ENCODE assay signal across 8 cellular contexts in genomic region chr6:28981833-28982475, GRCh38. TPM values are rescaled to one million over a fixed set of nuclear protein-coding genes. Genes with fewer than 3 reads are reported as not detected.
DNase-seq lines count a peak whose midpoint lies in the region; ATAC-seq lines count a peak whose summit lies in the region.

No MANE protein-coding gene starts in this region.

- H3K36me3 Mint-ChIP-seq in activated CD4-positive, alpha-beta T cell treated with anti-CD3 and anti-CD28 coated beads, Interleukin-2, amount 10 ng/mL, durations not matched to agents 24 days and 14 days (ENCODE audit: low read depth) = peaks cover 7% of the 10 kb centered on the region

- intact Hi-C loops in activated CD4-positive, alpha-beta T cell treated with anti-CD3 and anti-CD28 coated beads, Interleukin-2, amount 10 ng/mL, durations not matched to agents 24 days and 14 days (cut with micrococcal nuclease) = loop anchor here (1.0 to 5.0 kb wide), 10 partner anchors 23 to 1503 kb away; partner anchors contain the start of gene ZNF311

- ATAC-seq in GM18498 (IDR thresholded peaks at IDR 0.05; ENCODE audit: unreplicated experiment) (peak; percentile 40), HG03159 (IDR thresholded peaks at IDR 0.05; ENCODE audit: unreplicated experiment) (peak; percentile 57), GM19455 (IDR thresholded peaks at IDR 0.05; ENCODE audit: unreplicated experiment) (no peak)

- H3K4me3 Mint-ChIP-seq in activated CD4-positive, alpha-beta T cell treated with anti-CD3 and anti-CD28 coated beads, Interleukin-2, amount 10 ng/mL, durations not matched to agents 24 days and 14 days = peak overlapping the region; percentile 92

- peaks cover 12% of the 10 kb centered on the region for H3K9me3 Mint-ChIP-seq in activated CD4-positive, alpha-beta T cell treated with anti-CD3 and anti-CD28 coated beads, Interleukin-2, amount 10 ng/mL, durations not matched to agents 24 days and 14 days

- H3K27me3 Mint-ChIP-seq in activated CD4-positive, alpha-beta T cell treated with anti-CD3 and anti-CD28 coated beads, Interleukin-2, amount 10 ng/mL, durations not matched to agents 24 days and 14 days = peaks cover 38% of the 10 kb centered on the region

- peak; percentile 4 for DNase-seq in NCI-H510A (lab: John Stamatoyannopoulos, UW)
- DNase-seq in activated CD4-positive, alpha-beta T cell treated with anti-CD3 and anti-CD28 coated beads, Interleukin-2, amount 10 ng/mL, durations not matched to agents 24 days and 14 days = peak; percentile 91
- DNase-seq in dedifferentiated amniotic fluid mesenchymal stem cell (ENCODE audit: extremely low spot score) = peak; percentile 79
- DNase-seq in left kidney (ENCODE audit: low read depth, low spot score) = peak; percentile 92
- DNase-seq in stimulated activated CD4-positive, alpha-beta T cell treated with anti-CD3 and anti-CD28 coated beads, Interleukin-1b, Interleukin-23, amount 100 ng/mL, for 4 hours (ENCODE audit: low read depth in 2 of 2) = peak; percentile 67 to 77

- peaks cover 56% of the 10 kb centered on the region for H3K4me1 Mint-ChIP-seq in activated CD4-positive, alpha-beta T cell treated with anti-CD3 and anti-CD28 coated beads, Interleukin-2, amount 10 ng/mL, durations not matched to agents 24 days and 14 days

- peak overlapping the region; percentile 95 for H3K27ac Mint-ChIP-seq in activated CD4-positive, alpha-beta T cell treated with anti-CD3 and anti-CD28 coated beads, Interleukin-2, amount 10 ng/mL, durations not matched to agents 24 days and 14 days

RNA-seq across cellular contexts. Expression of gene ZNF311, which starts 23.2 kb away (rescaled TPM):
- 0.86 and 0.97 TPM in 2 replicates for total RNA-seq in activated CD4-positive, alpha-beta T cell treated with anti-CD3 and anti-CD28 coated beads, Interleukin-2, amount 10 ng/mL, durations not matched to agents 24 days and 14 days

RNA-seq across cellular contexts. Expression of gene TRIM27, which starts 58.2 kb away (rescaled TPM):
- total RNA-seq in activated CD4-positive, alpha-beta T cell treated with anti-CD3 and anti-CD28 coated beads, Interleukin-2, amount 10 ng/mL, durations not matched to agents 24 days and 14 days = 64.8 and 67.3 TPM in 2 replicates

Comparison
In these comparisons a context has a peak if more than half of its experiments do, and no peak if none do; other contexts are left out.
1. DNase-seq: peak in every context shown above with its lines; median percentile 92 in left kidney; 91 in activated CD4-positive, alpha-beta T cell treated with anti-CD3 and anti-CD28 coated beads, Interleukin-2, amount 10 ng/mL, durations not matched to agents 24 days and 14 days; 79 in dedifferentiated amniotic fluid mesenchymal stem cell; 72 in stimulated activated CD4-positive, alpha-beta T cell treated with anti-CD3 and anti-CD28 coated beads, Interleukin-1b, Interleukin-23, amount 100 ng/mL, for 4 hours; 4 in NCI-H510A.